In the genomic region with DNA sequence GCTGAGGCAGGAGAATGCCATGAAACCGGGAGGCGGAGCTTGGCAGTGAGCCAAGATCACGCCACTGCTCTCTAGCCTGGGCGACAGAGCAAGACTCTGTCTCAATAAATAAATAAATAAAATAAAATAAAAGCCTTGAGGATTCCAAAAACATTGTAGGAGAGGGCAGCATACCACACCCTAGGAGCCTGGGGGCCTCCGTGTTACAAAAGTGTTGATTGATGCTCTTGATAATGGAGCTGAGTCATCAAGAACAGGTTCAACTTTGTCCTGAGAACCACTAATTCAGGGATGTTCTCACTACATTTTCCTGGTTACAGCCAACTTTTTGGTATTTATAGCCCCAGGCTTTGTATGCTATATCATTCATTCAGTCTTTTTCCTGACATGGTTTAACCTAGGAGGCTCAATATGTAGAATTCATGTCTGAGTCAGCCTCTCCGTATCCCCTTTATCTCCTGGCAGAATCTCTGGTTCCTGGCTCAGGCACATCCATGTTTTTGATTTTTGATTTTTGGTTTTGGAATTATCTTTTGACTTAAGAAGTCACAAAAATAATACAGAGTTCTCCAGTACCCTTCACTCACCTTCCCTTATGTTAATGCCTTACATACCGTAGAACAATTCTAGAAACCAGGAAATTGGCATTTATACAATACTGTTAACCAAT, we compare ENCODE assay signal across 12 cellular contexts.
DNase-seq lines count a peak whose midpoint lies in the region; ATAC-seq and TF ChIP-seq lines count a peak whose summit lies in the region.
"Had no signal": no experiment of that assay in that cellular context is flagged by ENCODE, and none has a peak within 500 bp of the region (broad histone marks: within the 10 kb centered on the region; RNA-seq: fewer than 3 reads in every experiment).

No MANE protein-coding gene starts in this region.

- H3K4me1 Mint-ChIP-seq in endothelial cell (ENCODE audit: unreplicated experiment): peaks cover 16% of the 10 kb centered on the region

- H3K4me1 ChIP-seq in A673 (ENCODE audit: insufficient read depth, low read length, poor library complexity, severe bottlenecking) (peaks cover 68% of the 10 kb centered on the region), HAP-1 (peaks cover 10% of the 10 kb centered on the region), foreskin keratinocyte (peaks cover 57% of the 10 kb centered on the region)
- H3K4me1 ChIP-seq: Peyer's patch had no signal

- DNase-seq in A673 (ENCODE audit: low spot score): peak; percentile 59
- DNase-seq in HAP-1 (ENCODE audit: low spot score in 2 of 2): peak; percentile 68 to 74
- peak; percentile 71 for DNase-seq in T1000 (lab: John Stamatoyannopoulos, UW)
- peak; percentile 99 to 100 for DNase-seq in foreskin keratinocyte
- no peak for DNase-seq in cerebellum (ENCODE audit: low spot score)
- no peak for DNase-seq in endothelial cell (ENCODE audit: low spot score)
- DNase-seq: activated CD4-positive, alpha-beta T cell treated with anti-CD3 and anti-CD28 coated beads for 4 hours; C1 segment of cervical spinal cord; NCI-H1930; Peyer's patch had no signal

- H3K9me3 ChIP-seq in A673 (ENCODE audit: low read depth, low read length, poor library complexity, severe bottlenecking) (no peaks in the 10 kb centered on the region), HAP-1 (no peaks in the 10 kb centered on the region)
- H3K9me3 ChIP-seq: Peyer's patch had no signal

- no peaks in the 10 kb centered on the region for H3K9me3 Mint-ChIP-seq in endothelial cell (ENCODE audit: unreplicated experiment)

- H3K36me3 ChIP-seq in A673 (ENCODE audit: insufficient read depth, low read length, poor library complexity, severe bottlenecking) (no peaks in the 10 kb centered on the region), HAP-1 (replicated peaks) (peaks cover 3% of the 10 kb centered on the region; the same call in 1 of the 2 replicates)
- H3K36me3 ChIP-seq: Peyer's patch had no signal

- H3K4me3 Mint-ChIP-seq in endothelial cell (ENCODE audit: unreplicated experiment): no peak overlapping the region

- H3K27me3 ChIP-seq in A673 (replicated peaks; ENCODE audit: insufficient read depth, low read depth, low read length, poor library complexity) (no peaks in the 10 kb centered on the region), HAP-1 (ENCODE audit: low read depth) (no peaks in the 10 kb centered on the region), foreskin keratinocyte (no peaks in the 10 kb centered on the region)
- H3K27me3 ChIP-seq: Peyer's patch had no signal

- TF ChIP-seq CTCF in A673 (conservative IDR thresholded peaks at IDR 0.05; ENCODE audit: low read depth, low read length) (no peak), foreskin keratinocyte (conservative IDR thresholded peaks at IDR 0.05) (no peak), endothelial cell (IDR thresholded peaks at IDR 0.05; ENCODE audit: unreplicated experiment) (no peak)

- H3K36me3 Mint-ChIP-seq in endothelial cell (ENCODE audit: low read depth, unreplicated experiment): peaks cover 4% of the 10 kb centered on the region

- ATAC-seq in foreskin keratinocyte: peak; percentile 95
- no peak for ATAC-seq in HG02885 (IDR thresholded peaks at IDR 0.05; ENCODE audit: poor library complexity, unreplicated experiment)
- ATAC-seq in HG03280 (IDR thresholded peaks at IDR 0.05; ENCODE audit: unreplicated experiment): no peak

- CTCF ChIA-PET in A673 (lab: Charles Lee): interaction anchor here (0.6 kb wide), 1 partner anchor 112 kb away, joined by 3 read pairs; no protein-coding TSS in a partner anchor

- no peak overlapping the region for H3K4me3 ChIP-seq in A673 (ENCODE audit: low read depth, low read length, poor library complexity, severe bottlenecking)
- H3K4me3 ChIP-seq in HAP-1: no peak overlapping the region
- H3K4me3 ChIP-seq: Peyer's patch had no signal

- POLR2A ChIA-PET in A673 (lab: Charles Lee; ENCODE audit: low non-redundant PET): no interaction called here

- intact Hi-C loops in A673 (cut with micrococcal nuclease; ENCODE audit: unreplicated experiment): no loop called here

- H3K27ac Mint-ChIP-seq in endothelial cell (ENCODE audit: unreplicated experiment): no peak overlapping the region

- H3K27ac ChIP-seq in A673 (ENCODE audit: low read depth, low read length, poor library complexity, severe bottlenecking) (no peak overlapping the region), foreskin keratinocyte (peak overlapping the region; percentile 84)
- H3K27ac ChIP-seq: Peyer's patch had no signal

- in situ Hi-C loops in HAP-1 (cut with MboI; ENCODE audit: low sequenced_read_pairs): no loop called here

- H3K27me3 Mint-ChIP-seq in endothelial cell (ENCODE audit: unreplicated experiment): no peaks in the 10 kb centered on the region

- BruUV-seq in A673 (replicated peaks; lab: Mats Ljungman, UMichigan): no TSS peak

Comparison
In these comparisons a context has a peak if more than half of its experiments do, and no peak if none do; other contexts are left out.
1. DNase-seq: peak in A673 (single experiment), HAP-1 (2 of 2), T1000 (single experiment) and foreskin keratinocyte (2 of 2); none in cerebellum (single experiment) and endothelial cell (single experiment).